ENCODE assay signal across 1 cellular context in genomic region chr2:205139822-205140612, GRCh38.
TF ChIP-seq lines count a peak whose summit lies in the region.

No MANE protein-coding gene starts in this region.

TF ChIP-seq in K562, 482 proteins besides CTCF, POLR2A, EP300 and RAD21 (continued from another document):
- TF ChIP-seq, protein P1, sequence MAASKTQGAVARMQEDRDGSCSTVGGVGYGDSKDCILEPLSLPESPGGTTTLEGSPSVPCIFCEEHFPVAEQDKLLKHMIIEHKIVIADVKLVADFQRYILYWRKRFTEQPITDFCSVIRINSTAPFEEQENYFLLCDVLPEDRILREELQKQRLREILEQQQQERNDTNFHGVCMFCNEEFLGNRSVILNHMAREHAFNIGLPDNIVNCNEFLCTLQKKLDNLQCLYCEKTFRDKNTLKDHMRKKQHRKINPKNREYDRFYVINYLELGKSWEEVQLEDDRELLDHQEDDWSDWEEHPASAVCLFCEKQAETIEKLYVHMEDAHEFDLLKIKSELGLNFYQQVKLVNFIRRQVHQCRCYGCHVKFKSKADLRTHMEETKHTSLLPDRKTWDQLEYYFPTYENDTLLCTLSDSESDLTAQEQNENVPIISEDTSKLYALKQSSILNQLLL (CRISPR knock-in tag; IDR thresholded peaks at IDR 0.05; ENCODE audit: borderline replicate concordance) = no peak
- TF ChIP-seq TEAD1 (CRISPR knock-in tag; IDR thresholded peaks at IDR 0.05) (no peak), NR0B1 (IDR thresholded peaks at IDR 0.05; ENCODE audit: partially characterized antibody) (no peak), ARID1B (IDR thresholded peaks at IDR 0.05) (peak; percentile 81), IRF2 (CRISPR knock-in tag; IDR thresholded peaks at IDR 0.05) (no peak), ZNF212 (CRISPR knock-in tag; IDR thresholded peaks at IDR 0.05) (no peak), MTA2 (IDR thresholded peaks at IDR 0.05; ENCODE audit: low read depth) (peak; percentile 50; the same call in 1 of the 2 replicates), ATF6 (CRISPR knock-in tag; IDR thresholded peaks at IDR 0.05) (no peak), TEAD4 (IDR thresholded peaks at IDR 0.05; ENCODE audit: low read length) (peak; percentile 85), TEAD4 (CRISPR knock-in tag; IDR thresholded peaks at IDR 0.05; ENCODE audit: borderline replicate concordance) (no peak), ZBTB26 (CRISPR knock-in tag; IDR thresholded peaks at IDR 0.05) (no peak), CREB1 (IDR thresholded peaks at IDR 0.05) (no peak; the same call in 1 of the 2 replicates), CREB1 (CRISPR knock-in tag; IDR thresholded peaks at IDR 0.05) (no peak)
- TF ChIP-seq, protein P2, sequence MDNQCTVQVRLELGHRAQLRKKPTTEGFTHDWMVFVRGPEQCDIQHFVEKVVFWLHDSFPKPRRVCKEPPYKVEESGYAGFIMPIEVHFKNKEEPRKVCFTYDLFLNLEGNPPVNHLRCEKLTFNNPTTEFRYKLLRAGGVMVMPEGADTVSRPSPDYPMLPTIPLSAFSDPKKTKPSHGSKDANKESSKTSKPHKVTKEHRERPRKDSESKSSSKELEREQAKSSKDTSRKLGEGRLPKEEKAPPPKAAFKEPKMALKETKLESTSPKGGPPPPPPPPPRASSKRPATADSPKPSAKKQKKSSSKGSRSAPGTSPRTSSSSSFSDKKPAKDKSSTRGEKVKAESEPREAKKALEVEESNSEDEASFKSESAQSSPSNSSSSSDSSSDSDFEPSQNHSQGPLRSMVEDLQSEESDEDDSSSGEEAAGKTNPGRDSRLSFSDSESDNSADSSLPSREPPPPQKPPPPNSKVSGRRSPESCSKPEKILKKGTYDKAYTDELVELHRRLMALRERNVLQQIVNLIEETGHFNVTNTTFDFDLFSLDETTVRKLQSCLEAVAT (IDR thresholded peaks at IDR 0.05) = no peak
- TF ChIP-seq, protein P3, sequence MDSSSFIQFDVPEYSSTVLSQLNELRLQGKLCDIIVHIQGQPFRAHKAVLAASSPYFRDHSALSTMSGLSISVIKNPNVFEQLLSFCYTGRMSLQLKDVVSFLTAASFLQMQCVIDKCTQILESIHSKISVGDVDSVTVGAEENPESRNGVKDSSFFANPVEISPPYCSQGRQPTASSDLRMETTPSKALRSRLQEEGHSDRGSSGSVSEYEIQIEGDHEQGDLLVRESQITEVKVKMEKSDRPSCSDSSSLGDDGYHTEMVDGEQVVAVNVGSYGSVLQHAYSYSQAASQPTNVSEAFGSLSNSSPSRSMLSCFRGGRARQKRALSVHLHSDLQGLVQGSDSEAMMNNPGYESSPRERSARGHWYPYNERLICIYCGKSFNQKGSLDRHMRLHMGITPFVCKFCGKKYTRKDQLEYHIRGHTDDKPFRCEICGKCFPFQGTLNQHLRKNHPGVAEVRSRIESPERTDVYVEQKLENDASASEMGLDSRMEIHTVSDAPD (CRISPR knock-in tag; IDR thresholded peaks at IDR 0.05) = no peak
- TF ChIP-seq, protein P4, sequence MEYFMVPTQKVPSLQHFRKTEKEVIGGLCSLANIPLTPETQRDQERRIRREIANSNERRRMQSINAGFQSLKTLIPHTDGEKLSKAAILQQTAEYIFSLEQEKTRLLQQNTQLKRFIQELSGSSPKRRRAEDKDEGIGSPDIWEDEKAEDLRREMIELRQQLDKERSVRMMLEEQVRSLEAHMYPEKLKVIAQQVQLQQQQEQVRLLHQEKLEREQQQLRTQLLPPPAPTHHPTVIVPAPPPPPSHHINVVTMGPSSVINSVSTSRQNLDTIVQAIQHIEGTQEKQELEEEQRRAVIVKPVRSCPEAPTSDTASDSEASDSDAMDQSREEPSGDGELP (CRISPR knock-in tag; IDR thresholded peaks at IDR 0.05; ENCODE audit: borderline replicate concordance) = no peak
TF ChIP-seq in K562: peak in this region for 23.
